Comparison of ENCODE assay signal across 14 cellular contexts in genomic region chr4:40915318-40916217, GRCh38.
A peak's percentile ranks its signal among the peaks of the same experiment; 100 is the strongest.
DNase-seq lines count a peak whose midpoint lies in the region; ATAC-seq, FAIRE-seq and TF ChIP-seq lines count a peak whose summit lies in the region.
"Had no signal": no experiment of that assay in that cellular context is flagged by ENCODE, and none has a peak within 500 bp of the region (broad histone marks: within the 10 kb centered on the region; RNA-seq: fewer than 3 reads in every experiment).

No MANE protein-coding gene starts in this region.

- H3K9me3 Mint-ChIP-seq in activated naive CD4-positive, alpha-beta T cell treated with anti-CD3 and anti-CD28 coated beads, Interleukin-2, amount 50 U/mL, for 24 hours: no peaks in the 10 kb centered on the region
- no peaks in the 10 kb centered on the region for H3K9me3 Mint-ChIP-seq in activated naive CD4-positive, alpha-beta T cell treated with anti-CD3 and anti-CD28 coated beads, Interleukin-2, amount 10 ng/mL, durations not matched to agents 7 days and 5 days
- peaks cover 0 to 7% of the 10 kb centered on the region in 2 donors for H3K9me3 Mint-ChIP-seq in stimulated activated naive CD8-positive, alpha-beta T cell treated with anti-CD3 and anti-CD28 coated beads, Interleukin-15, amount 100 ng/mL, for 72 hours

- peaks cover 13% of the 10 kb centered on the region for H3K4me1 Mint-ChIP-seq in activated naive CD4-positive, alpha-beta T cell treated with anti-CD3 and anti-CD28 coated beads, Interleukin-2, amount 50 U/mL, for 24 hours
- peaks cover 5% of the 10 kb centered on the region for H3K4me1 Mint-ChIP-seq in activated naive CD4-positive, alpha-beta T cell treated with anti-CD3 and anti-CD28 coated beads, Interleukin-2, amount 10 ng/mL, durations not matched to agents 7 days and 5 days
- peaks cover 34% of the 10 kb centered on the region for H3K4me1 Mint-ChIP-seq in stimulated activated naive CD8-positive, alpha-beta T cell treated with anti-CD3 and anti-CD28 coated beads, Interleukin-15, amount 100 ng/mL, for 72 hours
- H3K4me1 Mint-ChIP-seq: naive B cell had no signal

- H3K4me1 ChIP-seq in keratinocyte (ENCODE audit: control insufficient read depth, extremely low read depth, insufficient read depth, low read length): peaks cover 25% of the 10 kb centered on the region

- CTCF ChIA-PET in activated naive CD4-positive, alpha-beta T cell treated with anti-CD3 and anti-CD28 coated beads, Interleukin-2, amount 10 ng/mL, durations not matched to agents 7 days and 5 days (lab: Charles Lee): interaction anchor here (0.8 to 1.4 kb wide), 4 partner anchors 9 to 179 kb away, joined by 3 to 9 read pairs (median 3); no protein-coding TSS in a partner anchor

- H3K4me2 ChIP-seq in keratinocyte (ENCODE audit: control insufficient read depth, extremely low read depth, insufficient read depth, low read depth, low read length): peak overlapping the region; percentile 33
- H3K4me2 ChIP-seq: KMS-11 had no signal

- H2AFZ ChIP-seq in keratinocyte (ENCODE audit: control insufficient read depth, low read length): no peak overlapping the region

- TF ChIP-seq CTCF in keratinocyte (optimal IDR thresholded peaks at IDR 0.05 in 1 of 3, IDR thresholded peaks at IDR 0.05 in 1 of 3, conservative IDR thresholded peaks at IDR 0.05 in 1 of 3; ENCODE audit: extremely low read depth in 1 of 3, insufficient read depth in 2 of 3, low read length in 3 of 3) (no peak), GM13976 (IDR thresholded peaks at IDR 0.05; ENCODE audit: borderline replicate concordance, control extremely low read depth, extremely low read depth, insufficient read depth, missing control alignments) (no peak)

- H3K9ac ChIP-seq in keratinocyte (ENCODE audit: control insufficient read depth, extremely low read depth, insufficient read depth, low read length): no peak overlapping the region
- H3K9ac ChIP-seq: KMS-11 had no signal

- H3K27me3 ChIP-seq in keratinocyte (ENCODE audit: control insufficient read depth, extremely low read depth, insufficient read depth, low read length): no peaks in the 10 kb centered on the region

- FAIRE-seq in keratinocyte (lab: Jason Lieb, UNC) (no peak), urothelium cell line (lab: Jason Lieb, UNC) (no peak)
- FAIRE-seq: endometrium had no signal

- H3K27ac ChIP-seq in keratinocyte (ENCODE audit: control insufficient read depth, insufficient read depth, low read length): peak overlapping the region; percentile 8
- H3K27ac ChIP-seq: KMS-11, RWPE1 had no signal

- H3K9me1 ChIP-seq in keratinocyte (ENCODE audit: control insufficient read depth, extremely low read depth, insufficient read depth, low read length): peaks cover 4% of the 10 kb centered on the region

- H3K27me3 Mint-ChIP-seq in activated naive CD4-positive, alpha-beta T cell treated with anti-CD3 and anti-CD28 coated beads, Interleukin-2, amount 50 U/mL, for 24 hours: no peaks in the 10 kb centered on the region
- peaks cover 14% of the 10 kb centered on the region for H3K27me3 Mint-ChIP-seq in activated naive CD4-positive, alpha-beta T cell treated with anti-CD3 and anti-CD28 coated beads, Interleukin-2, amount 10 ng/mL, durations not matched to agents 7 days and 5 days
- H3K27me3 Mint-ChIP-seq in stimulated activated naive CD8-positive, alpha-beta T cell treated with anti-CD3 and anti-CD28 coated beads, Interleukin-15, amount 100 ng/mL, for 72 hours: peaks cover 15% of the 10 kb centered on the region

- no peak overlapping the region for H3K4me3 ChIP-seq in keratinocyte (ENCODE audit: control insufficient read depth in 2 of 3, extremely low read depth in 1 of 3, insufficient read depth in 2 of 3, low read depth in 1 of 3, low read length in 3 of 3)

- no peaks in the 10 kb centered on the region for H3K9me3 ChIP-seq in keratinocyte (ENCODE audit: control insufficient read depth, low read depth, low read length)

- DNase-seq in activated naive CD4-positive, alpha-beta T cell treated with anti-CD3 and anti-CD28 coated beads, Interleukin-2, amount 10 ng/mL, durations not matched to agents 7 days and 5 days: no peak
- DNase-seq in activated T-cell treated with anti-CD3 and anti-CD28 coated beads, Interleukin-2, amount 50 U/mL, for 48 hours: peak; percentile 43 to 48
- DNase-seq in keratinocyte (ENCODE audit: low read depth, low spot score) (no peak), urothelium cell line (ENCODE audit: low spot score) (no peak), GM13976 (ENCODE audit: low spot score) (no peak)
- no peak for DNase-seq in stimulated activated naive CD8-positive, alpha-beta T cell treated with anti-CD3 and anti-CD28 coated beads, Interleukin-15, amount 100 ng/mL, for 72 hours
- no peak for DNase-seq in activated CD4-positive, CD25-positive, alpha-beta regulatory T cell (lab: John Stamatoyannopoulos, UW)
- DNase-seq: naive B cell; NCI-H226; stimulated activated naive CD4-positive, alpha-beta T cell had no signal

- ATAC-seq in stimulated activated naive CD8-positive, alpha-beta T cell treated with anti-CD3 and anti-CD28 coated beads, Interleukin-15, amount 100 ng/mL, for 72 hours: no peak

- H4K20me1 ChIP-seq in keratinocyte (ENCODE audit: control insufficient read depth, extremely low read depth, insufficient read depth, low read length): no peaks in the 10 kb centered on the region

- H3K79me2 ChIP-seq in keratinocyte (ENCODE audit: control insufficient read depth, insufficient read depth, low read length): no peaks in the 10 kb centered on the region

- H3K4me3 Mint-ChIP-seq in activated naive CD4-positive, alpha-beta T cell treated with anti-CD3 and anti-CD28 coated beads, Interleukin-2, amount 50 U/mL, for 24 hours: no peak overlapping the region
- H3K4me3 Mint-ChIP-seq in activated naive CD4-positive, alpha-beta T cell treated with anti-CD3 and anti-CD28 coated beads, Interleukin-2, amount 10 ng/mL, durations not matched to agents 7 days and 5 days: no peak overlapping the region
- H3K4me3 Mint-ChIP-seq in stimulated activated naive CD8-positive, alpha-beta T cell treated with anti-CD3 and anti-CD28 coated beads, Interleukin-15, amount 100 ng/mL, for 72 hours: no peak overlapping the region
- H3K4me3 Mint-ChIP-seq: naive B cell had no signal

- H3K36me3 ChIP-seq in keratinocyte (ENCODE audit: control insufficient read depth in 2 of 2, extremely low read depth in 1 of 2, insufficient read depth in 2 of 2, low read length in 2 of 2): peaks cover 0 to 7% of the 10 kb centered on the region in 2 experiments

- dilution Hi-C loops in keratinocyte (cut with MboI; ENCODE audit: extremely low pct_ligation_motif_present, low sequenced_read_pairs): no loop called here

- peak overlapping the region; percentile 72 for H3K27ac Mint-ChIP-seq in activated naive CD4-positive, alpha-beta T cell treated with anti-CD3 and anti-CD28 coated beads, Interleukin-2, amount 50 U/mL, for 24 hours
- no peak overlapping the region for H3K27ac Mint-ChIP-seq in activated naive CD4-positive, alpha-beta T cell treated with anti-CD3 and anti-CD28 coated beads, Interleukin-2, amount 10 ng/mL, durations not matched to agents 7 days and 5 days
- peak overlapping the region; percentile 16 to 27 for H3K27ac Mint-ChIP-seq in stimulated activated naive CD8-positive, alpha-beta T cell treated with anti-CD3 and anti-CD28 coated beads, Interleukin-15, amount 100 ng/mL, for 72 hours

- no peaks in the 10 kb centered on the region for H3K36me3 Mint-ChIP-seq in activated naive CD4-positive, alpha-beta T cell treated with anti-CD3 and anti-CD28 coated beads, Interleukin-2, amount 50 U/mL, for 24 hours
- no peaks in the 10 kb centered on the region for H3K36me3 Mint-ChIP-seq in activated naive CD4-positive, alpha-beta T cell treated with anti-CD3 and anti-CD28 coated beads, Interleukin-2, amount 10 ng/mL, durations not matched to agents 7 days and 5 days
- H3K36me3 Mint-ChIP-seq: naive B cell had no signal

- in situ Hi-C loops in GM13976 (cut with MboI; ENCODE audit: low sequenced_read_pairs, unreplicated experiment): no loop called here

Comparison
In these comparisons a context has a peak if more than half of its experiments do, and no peak if none do; other contexts are left out.
1. DNase-seq: peak in activated T-cell treated with anti-CD3 and anti-CD28 coated beads, Interleukin-2, amount 50 U/mL, for 48 hours (2 of 2); none in activated naive CD4-positive, alpha-beta T cell treated with anti-CD3 and anti-CD28 coated beads, Interleukin-2, amount 10 ng/mL, durations not matched to agents 7 days and 5 days (single experiment), keratinocyte (single experiment), stimulated activated naive CD8-positive, alpha-beta T cell treated with anti-CD3 and anti-CD28 coated beads, Interleukin-15, amount 100 ng/mL, for 72 hours (0 of 2), urothelium cell line (single experiment), GM13976 (single experiment) and activated CD4-positive, CD25-positive, alpha-beta regulatory T cell (0 of 4).